In genomic region chr2:61135510-61135909, GRCh38 we compare ENCODE assay signal across 8 cellular contexts. TPM values are rescaled to one million over a fixed set of nuclear protein-coding genes. Genes with fewer than 3 reads are reported as not detected.
DNase-seq lines count a peak whose midpoint lies in the region; ATAC-seq and TF ChIP-seq lines count a peak whose summit lies in the region.

No MANE protein-coding gene starts in this region.

- no peak overlapping the region for H3K27ac Mint-ChIP-seq in activated naive CD4-positive, alpha-beta T cell treated with anti-CD3 and anti-CD28 coated beads, Interleukin-2, amount 10 ng/mL, durations not matched to agents 7 days and 5 days

- H3K4me3 ChIP-seq in Karpas-422 (ENCODE audit: low read length) (no peak overlapping the region), adrenal gland (no peak overlapping the region), left lung (no peak overlapping the region)

- no peak overlapping the region for H3K4me2 ChIP-seq in Karpas-422 (ENCODE audit: low read depth, low read length, poor library complexity, severe bottlenecking)

- no peak overlapping the region for H3K4me3 Mint-ChIP-seq in activated naive CD4-positive, alpha-beta T cell treated with anti-CD3 and anti-CD28 coated beads, Interleukin-2, amount 10 ng/mL, durations not matched to agents 7 days and 5 days

- 6 to 17% (median 10%) methylated on average over 3 of the region's 3 CpGs for WGBS in adrenal gland, 4 donors

- no peaks in the 10 kb centered on the region for H4K20me1 ChIP-seq in Karpas-422 (ENCODE audit: insufficient read depth, low read depth, low read length)

- TF ChIP-seq POLR2A in adrenal gland (IDR thresholded peaks at IDR 0.05) = no peak

- peaks cover 6% of the 10 kb centered on the region for H3K27me3 Mint-ChIP-seq in activated naive CD4-positive, alpha-beta T cell treated with anti-CD3 and anti-CD28 coated beads, Interleukin-2, amount 10 ng/mL, durations not matched to agents 7 days and 5 days

- no peak overlapping the region for H3K9ac ChIP-seq in Karpas-422 (ENCODE audit: low read length)

- CTCF ChIA-PET in activated naive CD4-positive, alpha-beta T cell treated with anti-CD3 and anti-CD28 coated beads, Interleukin-2, amount 10 ng/mL, durations not matched to agents 7 days and 5 days (lab: Charles Lee) = interaction anchor here (0.6 to 1.3 kb wide), 9 partner anchors 9 to 621 kb away, joined by 3 to 5 read pairs (median 3); no protein-coding TSS in a partner anchor

- H3K27me3 ChIP-seq in Karpas-422 (ENCODE audit: low read length) (no peaks in the 10 kb centered on the region), adrenal gland (no peaks in the 10 kb centered on the region), left lung (no peaks in the 10 kb centered on the region)

- no peaks in the 10 kb centered on the region for H3K9me3 ChIP-seq in Karpas-422 (ENCODE audit: low read length)
- H3K9me3 ChIP-seq in adrenal gland (replicated peaks in 1 of 3) = no peaks in the 10 kb centered on the region
- no peaks in the 10 kb centered on the region for H3K9me3 ChIP-seq in left lung

- DNase-seq in COR-L47 (lab: John Stamatoyannopoulos, UW) (peak; percentile 1), Karpas-422 (no peak), adrenal gland (peak in 6 of 7 donors; percentile 27 to 63 (median 40)), left lung (no peak), cerebellar nuclear complex (lab: John Stamatoyannopoulos, UW) (no peak)
- no peak for DNase-seq in activated naive CD4-positive, alpha-beta T cell treated with anti-CD3 and anti-CD28 coated beads, Interleukin-2, amount 10 ng/mL, durations not matched to agents 7 days and 5 days
- no peak for DNase-seq in activated CD4-positive, alpha-beta T cell treated with anti-CD3 and anti-CD28 coated beads, Interleukin-2, amount 50 U/mL, for 48 hours
- DNase-seq in activated CD4-positive, alpha-beta T cell treated with anti-CD3 and anti-CD28 coated beads for 4 hours = no peak

- no peaks in the 10 kb centered on the region for H3K36me3 ChIP-seq in Karpas-422 (ENCODE audit: insufficient read depth, low read length)
- H3K36me3 ChIP-seq in adrenal gland (replicated peaks in 1 of 2) = no peaks in the 10 kb centered on the region
- no peaks in the 10 kb centered on the region for H3K36me3 ChIP-seq in left lung

- H3K79me2 ChIP-seq in Karpas-422 (ENCODE audit: low read length) = no peaks in the 10 kb centered on the region

- H3K4me1 Mint-ChIP-seq in activated naive CD4-positive, alpha-beta T cell treated with anti-CD3 and anti-CD28 coated beads, Interleukin-2, amount 10 ng/mL, durations not matched to agents 7 days and 5 days = peaks cover 4% of the 10 kb centered on the region

- ATAC-seq in left lung = peak; percentile 80

- H3K9me3 Mint-ChIP-seq in activated naive CD4-positive, alpha-beta T cell treated with anti-CD3 and anti-CD28 coated beads, Interleukin-2, amount 10 ng/mL, durations not matched to agents 7 days and 5 days = no peaks in the 10 kb centered on the region

- 0 out of 2 replicates have a peak overlapping the region, but pooled peaks have one; percentile 16 for H2AFZ ChIP-seq in Karpas-422 (ENCODE audit: low read length)

- H3K9me2 ChIP-seq in Karpas-422 (replicated peaks; ENCODE audit: insufficient read depth, low read length) = no peaks in the 10 kb centered on the region

- no peak overlapping the region for H3K27ac ChIP-seq in Karpas-422 (ENCODE audit: low read length)
- H3K27ac ChIP-seq in adrenal gland = no peak overlapping the region
- no peak overlapping the region for H3K27ac ChIP-seq in left lung

- intact Hi-C loops in adrenal gland (cut with DNase I) = no loop called here
- intact Hi-C loops in left lung (cut with DNase I) = no loop called here

- peak; percentile 5 to 57 (median 38) for TF ChIP-seq CTCF in adrenal gland (IDR thresholded peaks at IDR 0.05)
- peak in 1 of 2 donors; percentile 37 for TF ChIP-seq CTCF in left lung (IDR thresholded peaks at IDR 0.05)

- H3K4me1 ChIP-seq in Karpas-422 (ENCODE audit: low read length) = no peaks in the 10 kb centered on the region; the same call in 1 of the 2 replicates
- no peaks in the 10 kb centered on the region for H3K4me1 ChIP-seq in adrenal gland (replicated peaks in 1 of 2)
- no peaks in the 10 kb centered on the region for H3K4me1 ChIP-seq in left lung

- no peaks in the 10 kb centered on the region for H3K36me3 Mint-ChIP-seq in activated naive CD4-positive, alpha-beta T cell treated with anti-CD3 and anti-CD28 coated beads, Interleukin-2, amount 10 ng/mL, durations not matched to agents 7 days and 5 days

RNA-seq across cellular contexts. Expression of gene C2orf74, which starts 26.5 kb away (rescaled TPM):
- 7.6 and 21.4 TPM in 2 replicates for total RNA-seq in Karpas-422 (2014; rRNA removed; shearing (Covaris generic); ENCODE audit: low replicate concordance)
- 10 to 100 TPM in 7 of 8 donors, 1 to 10 TPM in 1; 6.3 to 38.4 (median 28.0) TPM for total RNA-seq in adrenal gland
- polyA plus RNA-seq in adrenal gland = 10 to 100 TPM; 30.1 to 74.8 (median 46.2) TPM
- 10 to 100 TPM in 1 of 2 donors, 1 to 10 TPM in 1; 5.0 to 11.4 TPM for total RNA-seq in left lung

Comparison
In these comparisons a context has a peak if more than half of its experiments do, and no peak if none do; other contexts are left out.
1. DNase-seq: peak in COR-L47 (single experiment) and adrenal gland (6 of 7); none in Karpas-422 (single experiment), left lung (0 of 2), activated naive CD4-positive, alpha-beta T cell treated with anti-CD3 and anti-CD28 coated beads, Interleukin-2, amount 10 ng/mL, durations not matched to agents 7 days and 5 days (single experiment), cerebellar nuclear complex (0 of 2), activated CD4-positive, alpha-beta T cell treated with anti-CD3 and anti-CD28 coated beads, Interleukin-2, amount 50 U/mL, for 48 hours (0 of 2) and activated CD4-positive, alpha-beta T cell treated with anti-CD3 and anti-CD28 coated beads for 4 hours (0 of 2).